ENCODE assay signal across 11 cellular contexts in the genomic region with DNA sequence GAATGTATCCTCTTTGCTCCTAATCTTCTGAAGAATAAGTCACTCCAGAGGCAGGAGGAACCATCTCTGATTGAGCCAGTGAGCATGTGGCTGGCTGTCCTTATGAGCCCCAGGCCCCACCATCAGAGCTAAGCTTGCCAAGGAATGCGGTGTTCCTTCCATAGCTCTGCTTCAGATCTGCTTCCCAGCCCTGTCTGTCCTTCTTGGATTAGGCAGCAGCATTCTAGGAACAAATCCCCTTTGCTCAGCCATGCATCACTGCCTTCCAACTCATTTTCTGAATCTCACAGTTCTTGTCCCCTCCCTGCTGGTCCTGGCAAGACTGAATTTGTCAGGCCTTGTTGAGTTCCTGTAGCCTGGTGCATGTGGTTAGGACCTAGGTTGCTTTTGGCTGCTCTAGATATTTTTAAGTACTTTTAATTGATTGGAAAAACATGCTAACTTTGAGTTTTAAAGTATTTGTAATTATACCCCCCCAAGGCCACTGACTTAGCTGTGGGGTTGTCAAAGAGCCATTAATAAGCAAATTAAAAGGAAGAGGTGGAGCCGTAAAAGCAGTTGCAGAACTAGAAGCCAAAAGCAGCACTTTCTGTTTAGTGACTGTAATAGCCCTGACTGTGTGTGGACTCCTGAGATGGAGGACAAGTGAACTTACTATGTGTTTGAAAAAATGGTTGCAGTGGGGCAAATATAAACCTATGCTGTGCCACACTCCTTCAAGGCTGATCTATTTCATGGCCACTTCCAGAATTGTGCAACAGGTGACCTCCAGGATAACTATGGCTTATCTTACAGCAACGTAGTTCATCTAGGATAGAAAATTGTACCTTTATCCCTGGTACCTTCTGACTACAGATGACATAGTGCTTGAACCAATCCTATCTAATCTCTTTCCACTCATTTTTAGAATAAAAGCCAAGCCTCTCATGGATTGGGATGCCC.
DNase-seq lines count a peak whose midpoint lies in the region; ATAC-seq, FAIRE-seq and TF ChIP-seq lines count a peak whose summit lies in the region.
"Had no signal": no experiment of that assay in that cellular context is flagged by ENCODE, and none has a peak within 500 bp of the region (broad histone marks: within the 10 kb centered on the region; RNA-seq: fewer than 3 reads in every experiment).

No MANE protein-coding gene starts in this region.

- POLR2A ChIA-PET in A673 (lab: Charles Lee; ENCODE audit: low non-redundant PET), result no interaction called here

- H3K4me3 ChIP-seq in A673 (ENCODE audit: low read depth, low read length, poor library complexity, severe bottlenecking) (no peak overlapping the region), mammary epithelial cell (replicated peaks in 1 of 3; ENCODE audit: insufficient read depth in 1 of 3, low read depth in 2 of 3, low read length in 3 of 3) (no peak overlapping the region), HAP-1 (no peak overlapping the region)

- H3K9me3 ChIP-seq in A673 (ENCODE audit: low read depth, low read length, poor library complexity, severe bottlenecking) (no peaks in the 10 kb centered on the region), mammary epithelial cell (replicated peaks; ENCODE audit: insufficient read depth, low read length) (no peaks in the 10 kb centered on the region), HAP-1 (no peaks in the 10 kb centered on the region)

- H3K79me2 ChIP-seq in mammary epithelial cell (ENCODE audit: insufficient read depth, low read length), result no peaks in the 10 kb centered on the region

- no peak overlapping the region for H3K9ac ChIP-seq in mammary epithelial cell (ENCODE audit: insufficient read depth, low read length)

- TF ChIP-seq CTCF in A673 (conservative IDR thresholded peaks at IDR 0.05; ENCODE audit: low read depth, low read length) (no peak), GM20000 (IDR thresholded peaks at IDR 0.05; ENCODE audit: extremely low read depth, missing control alignments) (no peak), mammary epithelial cell (conservative IDR thresholded peaks at IDR 0.05 in 1 of 2, IDR thresholded peaks at IDR 0.05 in 1 of 2; ENCODE audit: extremely low read depth in 1 of 2, insufficient read depth in 1 of 2, low read depth in 1 of 2, low read length in 2 of 2) (no peak)

- no peak for FAIRE-seq in RCC 7860 (lab: Jason Lieb, UNC)
- FAIRE-seq: endometrium had no signal

- no peak for ATAC-seq in GM21528 (IDR thresholded peaks at IDR 0.05; ENCODE audit: low FRiP score, unreplicated experiment)

- no peak overlapping the region for H3K4me2 ChIP-seq in mammary epithelial cell (ENCODE audit: insufficient read depth, low read depth, low read length)

- H4K20me1 ChIP-seq in mammary epithelial cell (ENCODE audit: insufficient read depth, low read length), result no peaks in the 10 kb centered on the region

- H3K36me3 ChIP-seq in A673 (ENCODE audit: insufficient read depth, low read length, poor library complexity, severe bottlenecking), result no peaks in the 10 kb centered on the region
- no peaks in the 10 kb centered on the region for H3K36me3 ChIP-seq in mammary epithelial cell (ENCODE audit: insufficient read depth, low read length)
- no peaks in the 10 kb centered on the region for H3K36me3 ChIP-seq in HAP-1 (replicated peaks)

- in situ Hi-C loops in mammary epithelial cell (cut with MboI; ENCODE audit: low sequenced_read_pairs in 2 of 2), result no loop called here
- in situ Hi-C loops in HAP-1 (cut with MboI; ENCODE audit: low sequenced_read_pairs), result no loop called here

- H3K4me1 ChIP-seq in A673 (ENCODE audit: insufficient read depth, low read length, poor library complexity, severe bottlenecking) (peaks cover 47% of the 10 kb centered on the region), mammary epithelial cell (ENCODE audit: insufficient read depth, low read length) (peaks cover 32% of the 10 kb centered on the region), HAP-1 (no peaks in the 10 kb centered on the region)

- H3K27ac ChIP-seq in A673 (ENCODE audit: low read depth, low read length, poor library complexity, severe bottlenecking) (peak overlapping the region; percentile 61), mammary epithelial cell (ENCODE audit: insufficient read depth, low read depth, low read length) (no peak overlapping the region)

- CTCF ChIA-PET in A673 (lab: Charles Lee), result no interaction called here
- CTCF ChIA-PET in mammary epithelial cell (lab: Charles Lee; ENCODE audit: low non-redundant PET), result no interaction called here

- no peaks in the 10 kb centered on the region for H3K36me3 Mint-ChIP-seq in immature natural killer cell

- H3K4me3 Mint-ChIP-seq in immature natural killer cell, result no peak overlapping the region

- DNase-seq in A673 (ENCODE audit: low spot score), result peak; percentile 34
- DNase-seq in GM20000 (ENCODE audit: low spot score), result peak; percentile 17
- DNase-seq in mammary epithelial cell, result no peak
- DNase-seq in medulla oblongata (ENCODE audit: extremely low spot score), result peak; percentile 42
- no peak for DNase-seq in HAP-1 (ENCODE audit: low spot score in 2 of 2)
- no peak for DNase-seq in RCC 7860 (ENCODE audit: low spot score)
- DNase-seq in immature natural killer cell, result no peak
- DNase-seq: NCI-H1092; stimulated activated CD4-positive, alpha-beta T cell treated with anti-CD3 and anti-CD28 coated beads, Interleukin-2, amount 100 ng/mL, for 48 hours had no signal

- BruUV-seq in A673 (replicated peaks; lab: Mats Ljungman, UMichigan) (no TSS peak), mammary epithelial cell (replicated peaks; lab: Mats Ljungman, UMichigan) (no TSS peak)

- dilution Hi-C loops in mammary epithelial cell (cut with HindIII; ENCODE audit: low sequenced_read_pairs), result no loop called here

- H3K27me3 ChIP-seq in A673 (replicated peaks; ENCODE audit: insufficient read depth, low read depth, low read length, poor library complexity) (no peaks in the 10 kb centered on the region), mammary epithelial cell (ENCODE audit: insufficient read depth, low read length) (no peaks in the 10 kb centered on the region), HAP-1 (ENCODE audit: low read depth) (0 out of 2 replicates have a peak, but pooled peaks cover 3% of the 10 kb centered on the region)

- H3K27ac Mint-ChIP-seq in immature natural killer cell, result no peak overlapping the region

- H2AFZ ChIP-seq in mammary epithelial cell (ENCODE audit: low read depth, low read length), result peak overlapping the region; percentile 68

- WGBS in mammary epithelial cell (ENCODE audit: low coverage, missing lambda C conversion rate), result 63% methylated on average over 3 of the region's 3 CpGs

- H3K9me3 Mint-ChIP-seq in immature natural killer cell, result no peaks in the 10 kb centered on the region

- intact Hi-C loops in A673 (cut with micrococcal nuclease; ENCODE audit: unreplicated experiment) (no loop called here), mammary epithelial cell (cut with micrococcal nuclease) (loop anchor here (2.0 kb wide), 1 partner anchor 21 kb away; no protein-coding TSS in a partner anchor)

- H3K27me3 Mint-ChIP-seq in immature natural killer cell (ENCODE audit: low read depth in 3 of 3), result peaks cover 0 to 2% (median 2%) of the 10 kb centered on the region in 3 donors

- H3K4me1 Mint-ChIP-seq in immature natural killer cell, result no peaks in the 10 kb centered on the region

Comparison
In these comparisons a context has a peak if more than half of its experiments do, and no peak if none do; other contexts are left out.
1. DNase-seq: peak in A673 (single experiment), GM20000 (single experiment) and medulla oblongata (single experiment); none in mammary epithelial cell (single experiment), HAP-1 (0 of 2), RCC 7860 (single experiment) and immature natural killer cell (0 of 3).